ENCODE assay signal across 9 cellular contexts in genomic region chr6:26215200-26216014, GRCh38.
A peak's percentile ranks its signal among the peaks of the same experiment; 100 is the strongest.
DNase-seq lines count a peak whose midpoint lies in the region; ATAC-seq, FAIRE-seq and TF ChIP-seq lines count a peak whose summit lies in the region.
"Had no signal": no experiment of that assay in that cellular context is flagged by ENCODE, and none has a peak within 500 bp of the region (broad histone marks: within the 10 kb centered on the region; RNA-seq: fewer than 3 reads in every experiment).

No MANE protein-coding gene starts in this region.

- H3K4me3 Mint-ChIP-seq in glutamatergic neuron (ENCODE audit: unreplicated experiment): no peak overlapping the region

- H3K27me3 Mint-ChIP-seq in glutamatergic neuron (ENCODE audit: unreplicated experiment): no peaks in the 10 kb centered on the region

- H3K9ac ChIP-seq in MM.1S (ENCODE audit: low read length): peak overlapping the region; percentile 59
- peak overlapping the region; percentile 68 for H3K9ac ChIP-seq in GM12878 (ENCODE audit: control insufficient read depth, insufficient read depth, low read length)

- no peak for TF ChIP-seq CTCF in MM.1S (IDR thresholded peaks at IDR 0.05; ENCODE audit: low read length)
- no peak for TF ChIP-seq CTCF in GM12878 (IDR thresholded peaks at IDR 0.05 in 2 of 3, conservative IDR thresholded peaks at IDR 0.05 in 1 of 3; ENCODE audit: control insufficient read depth in 2 of 3, extremely low read depth in 1 of 3, insufficient read depth in 1 of 3, low read depth in 3 of 3, low read length in 3 of 3)
- TF ChIP-seq CTCF in right lobe of liver (IDR thresholded peaks at IDR 0.05): no peak
- no peak for TF ChIP-seq CTCF in glutamatergic neuron (IDR thresholded peaks at IDR 0.05; ENCODE audit: partially characterized antibody, unreplicated experiment)

- H3K4me2 ChIP-seq in MM.1S (ENCODE audit: low read depth, low read length) (peak overlapping the region; percentile 85), GM12878 (ENCODE audit: control insufficient read depth, insufficient read depth) (peak overlapping the region; percentile 95)
- H3K4me2 ChIP-seq: A549 had no signal

- H3K9me3 Mint-ChIP-seq in glutamatergic neuron (ENCODE audit: unreplicated experiment): peaks cover 1% of the 10 kb centered on the region

- ATAC-seq in GM12878 (peak; percentile 43), right lobe of liver (peak in 1 of 4 donors; percentile 11), HG02571 (IDR thresholded peaks at IDR 0.05; ENCODE audit: unreplicated experiment) (no peak)
- ATAC-seq: A549 had no signal

- CTCF ChIA-PET in GM12878 (lab: Yijun Ruan, JAX): interaction anchor here (1.1 to 3.8 kb wide), 10 partner anchors 10 to 1597 kb away, joined by 3 to 25 read pairs (median 6); a partner anchor contains a TSS

- no peak overlapping the region for H3K27ac Mint-ChIP-seq in glutamatergic neuron (ENCODE audit: unreplicated experiment)

- H3K9me2 ChIP-seq in MM.1S (replicated peaks; ENCODE audit: insufficient read depth, low read length): no peaks in the 10 kb centered on the region

- H3K79me2 ChIP-seq in MM.1S (ENCODE audit: low read length) (no peaks in the 10 kb centered on the region), GM12878 (ENCODE audit: control insufficient read depth, insufficient read depth, low read length) (peaks cover 4% of the 10 kb centered on the region; the same call in 1 of the 2 replicates)

- peak; percentile 79 for FAIRE-seq in GM12878 (lab: Jason Lieb, UNC)
- FAIRE-seq: A549 had no signal

- POLR2A ChIA-PET in GM12878 (lab: Charles Lee): interaction anchor here (0.5 to 4.9 kb wide), 21 partner anchors 9 to 172 kb away, joined by 3 to 85 read pairs (median 10); a partner anchor contains a TSS

- DNase-seq in DMS153 (lab: John Stamatoyannopoulos, UW): peak; percentile 52
- no peak for DNase-seq in DMS153 treated with DMSO at 0.1 percent for 48 hours (lab: John Stamatoyannopoulos, UW; ENCODE audit: unreplicated experiment)
- peak; percentile 71 for DNase-seq in MM.1S
- DNase-seq in GM12878 (ENCODE audit: low read depth, low spot score): no peak
- no peak for DNase-seq in right lobe of liver
- no peak for DNase-seq in NCI-H446 treated with DMSO at 0.1 percent for 48 hours (lab: John Stamatoyannopoulos, UW)
- DNase-seq in glutamatergic neuron: no peak

- H3K36me3 ChIP-seq in MM.1S (replicated peaks; ENCODE audit: insufficient read depth, low read length) (no peaks in the 10 kb centered on the region), GM12878 (ENCODE audit: control insufficient read depth in 2 of 2, insufficient read depth in 2 of 2, low read length in 1 of 2) (no peaks in the 10 kb centered on the region), right lobe of liver (no peaks in the 10 kb centered on the region)

- H2AFZ ChIP-seq in MM.1S (ENCODE audit: low read length) (0 out of 2 replicates have a peak overlapping the region, but pooled peaks have one; percentile 33), GM12878 (ENCODE audit: control insufficient read depth, low read depth, low read length) (peak overlapping the region; percentile 24; the same call in 1 of the 2 replicates)

- H3F3A ChIP-seq in MM.1S (ENCODE audit: insufficient read depth, low read length): peaks cover 42% of the 10 kb centered on the region

- peaks cover 3% of the 10 kb centered on the region for H3K4me1 Mint-ChIP-seq in glutamatergic neuron (ENCODE audit: low read depth, unreplicated experiment)

- BruUV-seq in GM12878 (replicated peaks; lab: Mats Ljungman, UMichigan): no TSS peak

- H3K4me3 ChIP-seq in MM.1S (ENCODE audit: low read length) (peak overlapping the region; percentile 54), GM12878 (peak overlapping the region; percentile 75), right lobe of liver (peak overlapping the region; percentile 47 to 60 (median 53))
- H3K4me3 ChIP-seq: A549 had no signal

- no peak for TF ChIP-seq EP300 in GM12878 (IDR thresholded peaks at IDR 0.05; ENCODE audit: borderline replicate concordance in 1 of 2, control insufficient read depth in 1 of 2, low read depth in 2 of 2, low read length in 2 of 2)

- TF ChIP-seq POLR2A in GM12878 (IDR thresholded peaks at IDR 0.05; ENCODE audit: low read depth, low read length) (peak; percentile 45), right lobe of liver (IDR thresholded peaks at IDR 0.05) (no peak)

- WGBS in GM12878 (ENCODE audit: insufficient coverage, insufficient replicate concordance, low lambda C conversion rate, missing lambda C conversion rate): 8% methylated on average over 29 of the region's 30 CpGs
- 13% methylated on average over 25 of the region's 30 CpGs for WGBS in right lobe of liver (ENCODE audit: insufficient coverage, low coverage, low lambda C conversion rate, missing lambda C conversion rate)

- no peaks in the 10 kb centered on the region for H3K9me3 ChIP-seq in MM.1S (replicated peaks; ENCODE audit: insufficient read depth, low read length)
- no peaks in the 10 kb centered on the region for H3K9me3 ChIP-seq in GM12878 (replicated peaks; ENCODE audit: control insufficient read depth, insufficient read depth, low read length)
- H3K9me3 ChIP-seq in right lobe of liver: no peaks in the 10 kb centered on the region
- H3K9me3 ChIP-seq: A549 had no signal

- SMC1A ChIA-PET in GM12878 (lab: Charles Lee; ENCODE audit: uncharacterized antibody, unreplicated experiment): interaction anchor here (0.6 to 4.1 kb wide), 17 partner anchors 8 to 150 kb away, joined by 3 to 32 read pairs (median 11); a partner anchor contains a TSS

- RAD21 ChIA-PET in GM12878 (lab: Charles Lee; ENCODE audit: unreplicated experiment): interaction anchor here (0.8 to 3.6 kb wide), 16 partner anchors 8 to 929 kb away, joined by 3 to 36 read pairs (median 10); a partner anchor contains a TSS

- H3K27me3 ChIP-seq in MM.1S (replicated peaks; ENCODE audit: insufficient read depth, low read length) (no peaks in the 10 kb centered on the region), GM12878 (replicated peaks in 1 of 2; ENCODE audit: control insufficient read depth in 2 of 2, insufficient read depth in 2 of 2, low read length in 1 of 2) (no peaks in the 10 kb centered on the region), right lobe of liver (no peaks in the 10 kb centered on the region)

- in situ Hi-C loops in GM12878 (cut with MboI): no loop called here

- intact Hi-C loops in GM12878 (cut with micrococcal nuclease; ENCODE audit: unreplicated experiment): loop anchor here (1.0 to 2.0 kb wide), 8 partner anchors 10 to 91 kb away; a partner anchor contains a TSS
- intact Hi-C loops in right lobe of liver (cut with DNase I): no loop called here

- H3K27ac ChIP-seq in MM.1S (ENCODE audit: low read length): peak overlapping the region; percentile 95
- peak overlapping the region; percentile 82 for H3K27ac ChIP-seq in GM12878 (ENCODE audit: control insufficient read depth, insufficient read depth)
- peak overlapping the region; percentile 78 to 87 (median 82) for H3K27ac ChIP-seq in right lobe of liver
- H3K27ac ChIP-seq: A549 had no signal

- no peaks in the 10 kb centered on the region for H4K20me1 ChIP-seq in MM.1S (ENCODE audit: insufficient read depth, low read length)
- H4K20me1 ChIP-seq in GM12878 (ENCODE audit: control insufficient read depth, insufficient read depth): no peaks in the 10 kb centered on the region

- no peak for TF ChIP-seq RAD21 in GM12878 (IDR thresholded peaks at IDR 0.05; ENCODE audit: insufficient read depth, low read depth, low read length)

- H3K4me1 ChIP-seq in MM.1S (ENCODE audit: low read length): 0 out of 2 replicates have a peak, but pooled peaks cover 5% of the 10 kb centered on the region
- peaks cover 11% of the 10 kb centered on the region for H3K4me1 ChIP-seq in GM12878 (ENCODE audit: control insufficient read depth, insufficient read depth, low read length)
- H3K4me1 ChIP-seq in right lobe of liver: peaks cover 0 to 12% (median 0%) of the 10 kb centered on the region in 4 donors
- H3K4me1 ChIP-seq: A549 had no signal

- H3K36me3 Mint-ChIP-seq in glutamatergic neuron (ENCODE audit: unreplicated experiment): no peaks in the 10 kb centered on the region

TF ChIP-seq in GM12878, 131 proteins besides CTCF, POLR2A, EP300 and RAD21 (continues in another document):
- TF ChIP-seq DPF2 (IDR thresholded peaks at IDR 0.05): no peak
- no peak for TF ChIP-seq LARP7 (IDR thresholded peaks at IDR 0.05)
- no peak for TF ChIP-seq ZZZ3 (IDR thresholded peaks at IDR 0.05; ENCODE audit: control insufficient read depth, insufficient read length, low read depth)
- TF ChIP-seq YY1 (IDR thresholded peaks at IDR 0.05; ENCODE audit: low read depth, low read length): no peak
- TF ChIP-seq FOS (IDR thresholded peaks at IDR 0.05; ENCODE audit: borderline replicate concordance, extremely low read depth, insufficient read length): no peak
- TF ChIP-seq ZBTB11 (CRISPR knock-in tag; IDR thresholded peaks at IDR 0.05): peak; percentile 54
- TF ChIP-seq NBN (IDR thresholded peaks at IDR 0.05): no peak
- TF ChIP-seq BMI1 (IDR thresholded peaks at IDR 0.05; ENCODE audit: borderline replicate concordance): peak; percentile 45; the same call in 1 of the 2 replicates
- no peak for TF ChIP-seq MTA3 (IDR thresholded peaks at IDR 0.05; ENCODE audit: borderline replicate concordance, low read length)
- no peak for TF ChIP-seq EED (IDR thresholded peaks at IDR 0.05; ENCODE audit: low read depth)
- no peak for TF ChIP-seq NRF1 (conservative IDR thresholded peaks at IDR 0.05; ENCODE audit: low read depth, low read length)

Comparison
In these comparisons a context has a peak if more than half of its experiments do, and no peak if none do; other contexts are left out.
1. DNase-seq: peak in DMS153 (single experiment) and MM.1S (single experiment); none in DMS153 treated with DMSO at 0.1 percent for 48 hours (single experiment), GM12878 (single experiment), right lobe of liver (0 of 3), NCI-H446 treated with DMSO at 0.1 percent for 48 hours (single experiment) and glutamatergic neuron (single experiment).
2. Peak in every context shown above with its lines, with median percentiles within 50 percentile points of each other: H3K27ac ChIP-seq and H3K4me3 ChIP-seq.